ENCODE assay signal across 14 cellular contexts in the genomic region with DNA sequence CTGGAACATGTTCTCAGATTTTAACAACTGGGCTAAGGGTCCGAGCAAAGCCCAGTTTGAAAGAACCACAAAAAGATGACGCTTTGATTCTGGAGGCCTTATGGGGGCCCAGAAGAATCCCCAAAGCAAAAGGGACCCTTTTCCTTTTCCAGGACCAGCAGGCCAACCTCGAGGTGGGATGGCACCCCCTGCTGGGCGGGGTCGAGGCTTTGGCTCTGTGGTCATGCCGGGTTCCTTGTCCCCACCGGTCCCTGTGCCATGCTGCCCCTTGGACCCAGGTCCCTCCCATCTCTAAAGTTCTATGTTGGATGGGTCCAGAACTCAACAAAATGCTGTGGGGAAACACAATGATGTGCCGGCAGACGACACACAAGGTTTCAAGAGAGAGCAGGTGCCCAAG. TPM values are rescaled to one million over a fixed set of nuclear protein-coding genes. Genes with fewer than 3 reads are reported as not detected.
DNase-seq lines count a peak whose midpoint lies in the region; ATAC-seq and TF ChIP-seq lines count a peak whose summit lies in the region.
"Had no signal": no experiment of that assay in that cellular context is flagged by ENCODE, and none has a peak within 500 bp of the region (broad histone marks: within the 10 kb centered on the region; RNA-seq: fewer than 3 reads in every experiment).

No MANE protein-coding gene starts in this region.

- no peak overlapping the region for H3K18ac ChIP-seq in IMR-90 (ENCODE audit: low read depth, low read length)

- no peak overlapping the region for H2BK15ac ChIP-seq in IMR-90 (ENCODE audit: low read depth, low read length)

- H3K23ac ChIP-seq in IMR-90 (ENCODE audit: low read depth, low read length) = no peak overlapping the region

- H3K4ac ChIP-seq in IMR-90 (ENCODE audit: low read depth, low read length) = no peak overlapping the region

- H3K9ac ChIP-seq in IMR-90 (ENCODE audit: low read depth, low read length) = no peak overlapping the region

- peak; percentile 9; the same call in 1 of the 2 replicates for TF ChIP-seq RAD21 in IMR-90 (IDR thresholded peaks at IDR 0.05; ENCODE audit: low read length)

- no peak overlapping the region for H3K4me3 Mint-ChIP-seq in activated naive CD8-positive, alpha-beta T cell treated with anti-CD3 and anti-CD28 coated beads, Interleukin-2, amount 50 U/mL, for 24 hours
- H3K4me3 Mint-ChIP-seq in activated naive CD8-positive, alpha-beta T cell treated with anti-CD3 and anti-CD28 coated beads for 36 hours = no peak overlapping the region
- H3K4me3 Mint-ChIP-seq in endothelial cell (ENCODE audit: unreplicated experiment) (no peak overlapping the region), WTC11 (no peak overlapping the region)
- H3K4me3 Mint-ChIP-seq: activated naive CD8-positive, alpha-beta T cell treated with anti-CD3 and anti-CD28 coated beads, Interleukin-2, amount 10 ng/mL, durations not matched to agents 7 days and 5 days had no signal

- no peak overlapping the region for H2AFZ ChIP-seq in IMR-90 (replicated peaks; ENCODE audit: low read length, poor library complexity)

- H3K36me3 ChIP-seq in IMR-90 (ENCODE audit: control insufficient read depth, insufficient read depth, low read length) (peaks cover 34% of the 10 kb centered on the region), sigmoid colon (peaks cover 10 to 51% (median 27%) of the 10 kb centered on the region in 4 donors)

- H4K91ac ChIP-seq in IMR-90 (ENCODE audit: insufficient read depth, low read depth, low read length) = no peak overlapping the region

- in situ Hi-C loops in IMR-90 (cut with MboI; ENCODE audit: low sequenced_read_pairs) = no loop called here

- H3K56ac ChIP-seq in IMR-90 (ENCODE audit: extremely low read depth, insufficient read depth, low read length) = no peak overlapping the region

- no peak overlapping the region for H2BK120ac ChIP-seq in IMR-90 (ENCODE audit: low read depth, low read length)

- H3K4me1 Mint-ChIP-seq in activated naive CD8-positive, alpha-beta T cell treated with anti-CD3 and anti-CD28 coated beads, Interleukin-2, amount 50 U/mL, for 24 hours = peaks cover 26% of the 10 kb centered on the region
- peaks cover 25% of the 10 kb centered on the region for H3K4me1 Mint-ChIP-seq in activated naive CD8-positive, alpha-beta T cell treated with anti-CD3 and anti-CD28 coated beads for 36 hours
- peaks cover 24% of the 10 kb centered on the region for H3K4me1 Mint-ChIP-seq in endothelial cell (ENCODE audit: unreplicated experiment)
- H3K4me1 Mint-ChIP-seq in WTC11 = peaks cover 4% of the 10 kb centered on the region; the same call in 1 of the 2 replicates

- H3K4me1 ChIP-seq in IMR-90 (ENCODE audit: control insufficient read depth, insufficient read depth, low read length) (no peaks in the 10 kb centered on the region), sigmoid colon (no peaks in the 10 kb centered on the region)

- H4K5ac ChIP-seq in IMR-90 (ENCODE audit: low read depth, low read length) = no peak overlapping the region

- no peak overlapping the region for H3K4me2 ChIP-seq in IMR-90 (ENCODE audit: low read depth, low read length)

- peak; percentile 29 for DNase-seq in activated naive CD8-positive, alpha-beta T cell treated with anti-CD3 and anti-CD28 coated beads, Interleukin-2, amount 50 U/mL, for 24 hours
- no peak for DNase-seq in activated naive CD8-positive, alpha-beta T cell treated with anti-CD3 and anti-CD28 coated beads for 36 hours
- DNase-seq in IMR-90 (no peak), endothelial cell (ENCODE audit: low spot score) (peak; percentile 54), sigmoid colon (no peak), WTC11 (ENCODE audit: low spot score) (no peak), NCI-H2029 treated with DMSO at 0.1 percent for 48 hours (lab: John Stamatoyannopoulos, UW) (no peak)
- DNase-seq: activated naive CD8-positive, alpha-beta T cell treated with anti-CD3 and anti-CD28 coated beads, Interleukin-2, amount 10 ng/mL, durations not matched to agents 7 days and 5 days; AML-193; NCI-H1105 treated with DMSO at 0.1 percent for 48 hours; NCI-H526 treated with DMSO at 0.1 percent for 48 hours had no signal

- TF ChIP-seq CTCF in IMR-90 (conservative IDR thresholded peaks at IDR 0.05; ENCODE audit: low read depth, low read length) (0 out of 2 replicates have a peak, but pooled peaks have one; percentile 15), endothelial cell (IDR thresholded peaks at IDR 0.05; ENCODE audit: unreplicated experiment) (peak; percentile 34), sigmoid colon (IDR thresholded peaks at IDR 0.05) (no peak), WTC11 (IDR thresholded peaks at IDR 0.05) (no peak)

- H2BK20ac ChIP-seq in IMR-90 (ENCODE audit: low read depth, low read length) = no peak overlapping the region

- H3K9me1 ChIP-seq in IMR-90 (ENCODE audit: insufficient read depth, low read length) = no peaks in the 10 kb centered on the region

- no peak for TF ChIP-seq EP300 in sigmoid colon (IDR thresholded peaks at IDR 0.05)

- H3K14ac ChIP-seq in IMR-90 (replicated peaks; ENCODE audit: low read depth, low read length) = no peak overlapping the region

- no peak for ATAC-seq in activated naive CD8-positive, alpha-beta T cell treated with anti-CD3 and anti-CD28 coated beads, Interleukin-2, amount 50 U/mL, for 24 hours
- ATAC-seq in IMR-90 (ENCODE audit: low read depth) = no peak
- no peak for ATAC-seq in WTC11
- ATAC-seq in HG03565 (IDR thresholded peaks at IDR 0.05; ENCODE audit: unreplicated experiment) = no peak

- H3K27me3 Mint-ChIP-seq in activated naive CD8-positive, alpha-beta T cell treated with anti-CD3 and anti-CD28 coated beads, Interleukin-2, amount 50 U/mL, for 24 hours = no peaks in the 10 kb centered on the region
- H3K27me3 Mint-ChIP-seq in activated naive CD8-positive, alpha-beta T cell treated with anti-CD3 and anti-CD28 coated beads for 36 hours = no peaks in the 10 kb centered on the region
- H3K27me3 Mint-ChIP-seq in endothelial cell (ENCODE audit: unreplicated experiment) (peaks cover 15% of the 10 kb centered on the region), WTC11 (ENCODE audit: low read depth) (no peaks in the 10 kb centered on the region)
- H3K27me3 Mint-ChIP-seq: activated naive CD8-positive, alpha-beta T cell treated with anti-CD3 and anti-CD28 coated beads, Interleukin-2, amount 10 ng/mL, durations not matched to agents 7 days and 5 days had no signal

- H2AK5ac ChIP-seq in IMR-90 (ENCODE audit: low read depth, low read length) = no peak overlapping the region

- POLR2A ChIA-PET in IMR-90 (lab: Charles Lee; ENCODE audit: unreplicated experiment) = no interaction called here
- POLR2A ChIA-PET in WTC11 (lab: Charles Lee) = no interaction called here

- CTCF ChIA-PET in IMR-90 (lab: Yijun Ruan, JAX) = no interaction called here
- CTCF ChIA-PET in WTC11 (lab: Charles Lee) = no interaction called here

- no peaks in the 10 kb centered on the region for H4K20me1 ChIP-seq in IMR-90 (ENCODE audit: insufficient read depth, low read length)

- H3K4me3 ChIP-seq in IMR-90 (ENCODE audit: insufficient read depth, low read depth, low read length) (no peak overlapping the region), sigmoid colon (no peak overlapping the region)
- H3K4me3 ChIP-seq: dorsolateral prefrontal cortex, SK-N-MC had no signal

- no peak overlapping the region for H2BK5ac ChIP-seq in IMR-90 (ENCODE audit: low read depth, low read length, poor library complexity, severe bottlenecking)

- no TSS peak for BruUV-seq in IMR-90 (replicated peaks; lab: Mats Ljungman, UMichigan)

- WGBS in IMR-90 (ENCODE audit: extremely low coverage in 2 of 2, insufficient read length in 1 of 2), 2 experiments = 96% methylated on average over 4 of the region's 9 CpGs; no CpG with 5 or more reads in 1 of the 2 experiments
- 81% methylated on average over 9 of the region's 9 CpGs for WGBS in sigmoid colon, 2 donors

- H3K27ac ChIP-seq in IMR-90 (ENCODE audit: insufficient read depth, low read length) (no peak overlapping the region), sigmoid colon (peak overlapping the region in 3 of 4 donors; percentile 31 to 48 (median 46))
- H3K27ac ChIP-seq: SK-N-MC had no signal

- H3K9me3 Mint-ChIP-seq in activated naive CD8-positive, alpha-beta T cell treated with anti-CD3 and anti-CD28 coated beads, Interleukin-2, amount 50 U/mL, for 24 hours = no peaks in the 10 kb centered on the region
- H3K9me3 Mint-ChIP-seq in activated naive CD8-positive, alpha-beta T cell treated with anti-CD3 and anti-CD28 coated beads for 36 hours = no peaks in the 10 kb centered on the region
- no peaks in the 10 kb centered on the region for H3K9me3 Mint-ChIP-seq in endothelial cell (ENCODE audit: unreplicated experiment)
- no peaks in the 10 kb centered on the region for H3K9me3 Mint-ChIP-seq in WTC11
- H3K9me3 Mint-ChIP-seq: activated naive CD8-positive, alpha-beta T cell treated with anti-CD3 and anti-CD28 coated beads, Interleukin-2, amount 10 ng/mL, durations not matched to agents 7 days and 5 days had no signal

- H3K27me3 ChIP-seq in IMR-90 (ENCODE audit: control insufficient read depth, insufficient read depth, low read length) (no peaks in the 10 kb centered on the region), sigmoid colon (no peaks in the 10 kb centered on the region)
- H3K27me3 ChIP-seq: dorsolateral prefrontal cortex had no signal

- no peak for TF ChIP-seq POLR2A in IMR-90 (IDR thresholded peaks at IDR 0.05; ENCODE audit: low read depth, low read length)
- TF ChIP-seq POLR2A in sigmoid colon (IDR thresholded peaks at IDR 0.05) = no peak

- H3K27ac Mint-ChIP-seq in activated naive CD8-positive, alpha-beta T cell treated with anti-CD3 and anti-CD28 coated beads, Interleukin-2, amount 50 U/mL, for 24 hours = no peak overlapping the region
- H3K27ac Mint-ChIP-seq in activated naive CD8-positive, alpha-beta T cell treated with anti-CD3 and anti-CD28 coated beads for 36 hours = no peak overlapping the region
- H3K27ac Mint-ChIP-seq in endothelial cell (ENCODE audit: unreplicated experiment) (no peak overlapping the region), WTC11 (no peak overlapping the region)
- H3K27ac Mint-ChIP-seq: activated naive CD8-positive, alpha-beta T cell treated with anti-CD3 and anti-CD28 coated beads, Interleukin-2, amount 10 ng/mL, durations not matched to agents 7 days and 5 days had no signal

- no peaks in the 10 kb centered on the region for H3K79me1 ChIP-seq in IMR-90 (ENCODE audit: low read depth in 1 of 2, low read length in 2 of 2)

- intact Hi-C loops in IMR-90 (cut with micrococcal nuclease) (no loop called here), sigmoid colon (cut with DNase I) (no loop called here)

- H4K8ac ChIP-seq in IMR-90 (ENCODE audit: low read depth in 2 of 2, low read length in 2 of 2) = no peak overlapping the region

- H3K36me3 Mint-ChIP-seq in activated naive CD8-positive, alpha-beta T cell treated with anti-CD3 and anti-CD28 coated beads, Interleukin-2, amount 50 U/mL, for 24 hours (ENCODE audit: low read depth) = no peaks in the 10 kb centered on the region
- H3K36me3 Mint-ChIP-seq in activated naive CD8-positive, alpha-beta T cell treated with anti-CD3 and anti-CD28 coated beads for 36 hours = peaks cover 6% of the 10 kb centered on the region
- peaks cover 27% of the 10 kb centered on the region for H3K36me3 Mint-ChIP-seq in endothelial cell (ENCODE audit: low read depth, unreplicated experiment)
- H3K36me3 Mint-ChIP-seq in WTC11 = peaks cover 12% of the 10 kb centered on the region

- peak overlapping the region; percentile 63 for H2AK9ac ChIP-seq in IMR-90 (replicated peaks; ENCODE audit: low read depth, low read length, poor library complexity)

- H3K9me3 ChIP-seq in IMR-90 (ENCODE audit: control insufficient read depth, insufficient read depth, low read length) = no peaks in the 10 kb centered on the region
- no peaks in the 10 kb centered on the region for H3K9me3 ChIP-seq in sigmoid colon

- dilution Hi-C loops in IMR-90 (cut with HindIII; ENCODE audit: low sequenced_read_pairs, unreplicated experiment) = no loop called here

RNA-seq across cellular contexts. Expression of gene TMEM204, which starts 30.9 kb away (rescaled TPM):
- 10 to 100 TPM; 21.2 to 23.7 TPM for total RNA-seq in activated naive CD8-positive, alpha-beta T cell treated with anti-CD3 and anti-CD28 coated beads for 36 hours
- total RNA-seq in IMR-90 (2012; rRNA removed) (7.0 and 7.2 TPM in 2 replicates), endothelial cell (ENCODE audit: unreplicated experiment) (66.3 TPM), sigmoid colon (10 to 100 TPM; 38.0 to 46.0 (median 42.3) TPM), WTC11 (2021) (0.18 to 0.35 TPM (median 0.30 TPM) in 3 replicates)
- polyA plus RNA-seq in IMR-90 (2012; rRNA removed) (12.3 and 13.2 TPM in 2 replicates), sigmoid colon (10 to 100 TPM in 2 of 3 donors, 1 to 10 TPM in 1; 2.5 to 16.2 (median 15.7) TPM)
- 8.4 and 18.2 TPM in 2 replicates for polyA plus RNA-seq in IMR-90 (2012; cell fraction: cytosol; rRNA removed)
- polyA plus RNA-seq in IMR-90 (2012; cell fraction: nucleus; rRNA removed; ENCODE audit: low replicate concordance) = 5.3 and 12.8 TPM in 2 replicates

RNA-seq across cellular contexts. Expression of gene IFT140, which starts 47.5 kb away (rescaled TPM):
- total RNA-seq in activated naive CD8-positive, alpha-beta T cell treated with anti-CD3 and anti-CD28 coated beads for 36 hours = 1 to 10 TPM; 7.1 to 9.5 TPM
- total RNA-seq in IMR-90 (2012; rRNA removed) (20.3 and 24.2 TPM in 2 replicates), endothelial cell (ENCODE audit: unreplicated experiment) (39.9 TPM), sigmoid colon (10 to 100 TPM in 3 of 4 donors, 1 to 10 TPM in 1; 9.2 to 36.8 (median 16.8) TPM), WTC11 (2021) (27.0 to 31.0 TPM (median 28.9 TPM) in 3 replicates)
- polyA plus RNA-seq in IMR-90 (2012; rRNA removed) (8.4 and 9.2 TPM in 2 replicates), sigmoid colon (10 to 100 TPM in 1 of 3 donors, 1 to 10 TPM in 2; 3.7 to 10.2 (median 4.8) TPM)
- polyA plus RNA-seq in IMR-90 (2012; cell fraction: cytosol; rRNA removed) = 4.7 and 14.6 TPM in 2 replicates
- polyA plus RNA-seq in IMR-90 (2012; cell fraction: nucleus; rRNA removed; ENCODE audit: low replicate concordance) = 41.6 and 56.3 TPM in 2 replicates

RNA-seq across cellular contexts. Expression of gene CRAMP1, which starts 47.8 kb away (rescaled TPM):
- 10 to 100 TPM; 14.4 to 17.0 TPM for total RNA-seq in activated naive CD8-positive, alpha-beta T cell treated with anti-CD3 and anti-CD28 coated beads for 36 hours
- total RNA-seq in IMR-90 (2012; rRNA removed) (3.2 and 3.9 TPM in 2 replicates), endothelial cell (ENCODE audit: unreplicated experiment) (46.8 TPM), sigmoid colon (10 to 100 TPM in 1 of 4 donors, 1 to 10 TPM in 3; 6.4 to 24.6 (median 8.0) TPM), WTC11 (2021) (24.0 to 27.4 TPM (median 25.9 TPM) in 3 replicates)
- polyA plus RNA-seq in IMR-90 (2012; rRNA removed) (11.9 and 12.0 TPM in 2 replicates), sigmoid colon (10 to 100 TPM in 1 of 3 donors, 1 to 10 TPM in 2; 2.4 to 13.5 (median 2.5) TPM)
- 5.1 and 9.1 TPM in 2 replicates for polyA plus RNA-seq in IMR-90 (2012; cell fraction: cytosol; rRNA removed)
- 37.4 and 49.0 TPM in 2 replicates for polyA plus RNA-seq in IMR-90 (2012; cell fraction: nucleus; rRNA removed; ENCODE audit: low replicate concordance)

Comparison
In these comparisons a context has a peak if more than half of its experiments do, and no peak if none do; other contexts are left out.
1. DNase-seq: peak in activated naive CD8-positive, alpha-beta T cell treated with anti-CD3 and anti-CD28 coated beads, Interleukin-2, amount 50 U/mL, for 24 hours (single experiment) and endothelial cell (single experiment); none in activated naive CD8-positive, alpha-beta T cell treated with anti-CD3 and anti-CD28 coated beads for 36 hours (single experiment), IMR-90 (single experiment), sigmoid colon (single experiment), WTC11 (single experiment) and NCI-H2029 treated with DMSO at 0.1 percent for 48 hours (single experiment).
2. CTCF ChIP-seq: peak in IMR-90 (single experiment) and endothelial cell (single experiment); none in sigmoid colon (0 of 4) and WTC11 (single experiment).